Comparison of ENCODE assay signal across 8 cellular contexts in the genomic region with DNA sequence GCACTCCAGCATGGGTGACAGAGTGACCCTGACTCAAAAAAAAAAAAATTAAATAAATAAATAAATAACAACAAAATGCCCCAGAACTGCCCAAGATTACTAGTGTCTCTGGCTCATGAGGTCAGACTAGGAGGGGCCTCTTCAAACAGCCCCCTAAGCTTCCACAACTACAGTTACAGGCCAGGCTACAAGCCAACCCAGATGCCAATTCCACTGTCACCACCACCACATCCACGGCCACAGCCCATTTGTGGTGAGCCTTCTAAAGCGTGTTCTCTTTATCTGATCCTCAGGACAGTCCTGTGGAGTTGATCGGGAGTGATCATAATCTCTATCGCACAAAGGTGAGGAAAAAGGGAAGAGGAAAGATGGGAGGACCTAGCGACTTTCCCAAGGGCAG.
"Had no signal": no experiment of that assay in that cellular context is flagged by ENCODE, and none has a peak within 500 bp of the region (broad histone marks: within the 10 kb centered on the region; RNA-seq: fewer than 3 reads in every experiment).

No MANE protein-coding gene starts in this region.

- H3K4me3 ChIP-seq: esophagus squamous epithelium had no signal

- H3K27me3 ChIP-seq: esophagus squamous epithelium had no signal

- H3K4me1 ChIP-seq: parathyroid adenoma had no signal

- H3K36me3 ChIP-seq: esophagus squamous epithelium had no signal

- H3K9me3 ChIP-seq: esophagus squamous epithelium had no signal

- H3K79me2 ChIP-seq: parathyroid adenoma had no signal

- H3K27ac ChIP-seq: esophagus squamous epithelium, parathyroid adenoma had no signal

- DNase-seq: activated effector memory CD4-positive, alpha-beta T cell treated with Interleukin-2 at 50 U/mL for 16 hours; activated T-cell treated with anti-CD3 and anti-CD28 coated beads, Interleukin-2, amount 50 U/mL, for 1 hour; amniotic stem cell; esophagus squamous epithelium; foreskin fibroblast; retina; small intestine had no signal

- H2AFZ ChIP-seq: parathyroid adenoma had no signal
